ENCODE assay signal across 8 cellular contexts in the genomic region with DNA sequence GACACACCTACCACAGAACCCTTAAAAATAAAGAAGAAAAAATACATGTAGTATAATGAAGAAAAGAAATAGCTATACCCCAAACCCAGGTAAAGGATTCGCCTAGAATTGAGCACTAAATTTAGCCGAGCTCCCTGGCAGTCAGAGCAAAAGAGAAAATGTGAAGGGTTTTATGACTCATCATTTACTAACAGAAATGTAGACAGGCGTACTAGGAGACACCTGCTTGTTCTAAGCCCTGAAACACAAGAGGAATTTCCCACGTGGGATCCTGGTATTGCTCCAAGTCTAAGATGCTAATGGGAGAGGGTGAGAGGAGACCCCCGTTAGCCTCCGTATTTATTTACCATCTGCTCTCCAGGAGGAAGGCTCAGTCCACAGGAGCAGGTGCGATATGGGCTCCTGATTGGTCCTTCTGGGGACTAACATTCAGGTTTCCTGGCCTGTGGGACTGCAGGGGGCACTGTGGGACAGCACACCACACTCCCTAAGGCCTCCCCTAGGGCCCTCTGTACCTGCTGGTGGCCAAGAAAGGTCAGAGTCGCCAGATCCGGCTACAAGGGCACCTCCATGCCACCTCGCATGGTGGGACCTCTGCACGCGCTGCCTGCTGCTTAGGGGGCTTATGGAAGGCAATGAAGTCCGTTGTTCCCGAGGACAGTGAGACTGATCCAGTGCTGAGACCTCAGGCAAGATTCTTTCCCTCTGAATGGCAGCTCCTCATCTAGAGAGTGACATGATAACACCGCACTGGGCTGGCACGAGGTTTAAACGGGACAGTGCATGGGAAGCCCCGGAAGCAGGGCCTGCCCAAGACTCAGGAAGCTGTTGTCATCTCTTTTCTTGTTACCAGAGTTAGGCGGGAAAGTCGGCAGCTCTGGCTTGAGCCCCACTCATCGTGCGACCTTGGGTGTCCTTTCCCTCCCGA. TPM values are rescaled to one million over a fixed set of nuclear protein-coding genes. Genes with fewer than 3 reads are reported as not detected.
DNase-seq lines count a peak whose midpoint lies in the region; ATAC-seq and TF ChIP-seq lines count a peak whose summit lies in the region.

No MANE protein-coding gene starts in this region.

- DNase-seq in DMS153 treated with DMSO at 0.1 percent for 48 hours (lab: John Stamatoyannopoulos, UW; ENCODE audit: unreplicated experiment) (peak; percentile 42), HT-29 (ENCODE audit: low spot score) (peak; percentile 83), RPMI7951 (ENCODE audit: low read depth) (peak; percentile 17), erythroblast (lab: John Stamatoyannopoulos, UW) (peak; percentile 45 to 59), nephron progenitor cell (peak; percentile 68), CD1c-positive myeloid dendritic cell (ENCODE audit: extremely low spot score) (no peak)

- H3K4me1 Mint-ChIP-seq in nephron progenitor cell: peaks cover 16% of the 10 kb centered on the region

- peaks cover 37% of the 10 kb centered on the region for H3K27me3 Mint-ChIP-seq in nephron progenitor cell (ENCODE audit: low read depth, poor library complexity)

- TF ChIP-seq POLR2A in erythroblast (IDR thresholded peaks at IDR 0.05; ENCODE audit: low read length): no peak

- H3K9me3 Mint-ChIP-seq in nephron progenitor cell: peaks cover 15% of the 10 kb centered on the region

- no peak overlapping the region for H3K27ac Mint-ChIP-seq in nephron progenitor cell

- ATAC-seq in GM19328 (IDR thresholded peaks at IDR 0.05; ENCODE audit: unreplicated experiment): peak; percentile 67
- no peak for ATAC-seq in HG02852 (IDR thresholded peaks at IDR 0.05; ENCODE audit: unreplicated experiment)

- no peaks in the 10 kb centered on the region for H3K36me3 Mint-ChIP-seq in nephron progenitor cell (ENCODE audit: low read depth)

- peak; percentile 56 for TF ChIP-seq CTCF in nephron progenitor cell (IDR thresholded peaks at IDR 0.05)

- H3K4me3 Mint-ChIP-seq in nephron progenitor cell: no peak overlapping the region

RNA-seq across cellular contexts. Expression of a gene that starts 25.8 kb away (rescaled TPM):
- total RNA-seq in HT-29 (2014; rRNA removed; shearing (Covaris generic)): not detected in 2 replicates
- total RNA-seq in RPMI7951 (2014; rRNA removed; shearing (Covaris generic)): not detected in 2 replicates

RNA-seq across cellular contexts. Expression of a gene that starts 41.0 kb away (rescaled TPM):
- not detected in 2 replicates for total RNA-seq in HT-29 (2014; rRNA removed; shearing (Covaris generic))
- 0.72 TPM in 1 of 2 replicates, not detected in the other for total RNA-seq in RPMI7951 (2014; rRNA removed; shearing (Covaris generic))
